ENCODE assay signal across 21 cellular contexts in genomic region chr10:89494068-89494467, GRCh38. TPM values are rescaled to one million over a fixed set of nuclear protein-coding genes. Genes with fewer than 3 reads are reported as not detected.
"Had no signal": no experiment of that assay in that cellular context is flagged by ENCODE, and none has a peak within 500 bp of the region (broad histone marks: within the 10 kb centered on the region; RNA-seq: fewer than 3 reads in every experiment).

No MANE protein-coding gene starts in this region.

- H3K36me3 Mint-ChIP-seq: activated CD8-positive, alpha-beta memory T cell treated with anti-CD3 and anti-CD28 coated beads, Interleukin-2, amount 10 ng/mL, durations not matched to agents 7 days and 5 days; activated naive CD8-positive, alpha-beta T cell treated with anti-CD3 and anti-CD28 coated beads, Interleukin-2, amount 10 ng/mL, durations not matched to agents 7 days and 5 days; memory B cell; naive thymus-derived CD8-positive, alpha-beta T cell; T-cell had no signal

- H3K4me3 Mint-ChIP-seq: activated CD4-positive, alpha-beta memory T cell treated with anti-CD3 and anti-CD28 coated beads, Interleukin-2, amount 10 ng/mL, durations not matched to agents 7 days and 5 days; activated CD8-positive, alpha-beta memory T cell treated with anti-CD3 and anti-CD28 coated beads, Interleukin-2, amount 10 ng/mL, durations not matched to agents 7 days and 5 days; activated naive CD8-positive, alpha-beta T cell treated with anti-CD3 and anti-CD28 coated beads, Interleukin-2, amount 10 ng/mL, durations not matched to agents 7 days and 5 days; activated T-helper 17 cell treated with anti-CD3 and anti-CD28 coated beads, Interleukin-2, amount 50 U/mL, for 72 hours; central memory CD8-positive, alpha-beta T cell; memory B cell; naive thymus-derived CD8-positive, alpha-beta T cell; T-cell had no signal

- H3K36me3 ChIP-seq: neutrophil, tibial nerve had no signal

- H3K9me3 Mint-ChIP-seq: activated CD4-positive, alpha-beta memory T cell treated with anti-CD3 and anti-CD28 coated beads, Interleukin-2, amount 10 ng/mL, durations not matched to agents 7 days and 5 days; activated naive CD8-positive, alpha-beta T cell treated with anti-CD3 and anti-CD28 coated beads, Interleukin-2, amount 10 ng/mL, durations not matched to agents 7 days and 5 days; activated T-helper 17 cell treated with anti-CD3 and anti-CD28 coated beads, Interleukin-2, amount 50 U/mL, for 72 hours; central memory CD8-positive, alpha-beta T cell; memory B cell; naive thymus-derived CD8-positive, alpha-beta T cell; T-cell had no signal

- ATAC-seq: activated CD8-positive, alpha-beta memory T cell treated with anti-CD3 and anti-CD28 coated beads, Interleukin-2, amount 10 ng/mL, durations not matched to agents 7 days and 5 days; activated T-helper 17 cell treated with anti-CD3 and anti-CD28 coated beads, Interleukin-2, amount 50 U/mL, for 72 hours; body of pancreas; esophagus mucosa; naive thymus-derived CD8-positive, alpha-beta T cell; SK-N-SH treated with all-trans-retinoic acid at 6 μM for 48 hours; stimulated activated naive CD8-positive, alpha-beta T cell treated with anti-CD3 and anti-CD28 coated beads, Interleukin-15, Interleukin-2, amounts not matched to agents 100 U/mL and 50 U/mL, for 24 hours; T-cell had no signal

- H3K9me3 ChIP-seq: body of pancreas, neutrophil, tibial nerve had no signal

- H3K27me3 ChIP-seq: body of pancreas, tibial nerve had no signal

- H3K27ac Mint-ChIP-seq: activated CD4-positive, alpha-beta memory T cell treated with anti-CD3 and anti-CD28 coated beads, Interleukin-2, amount 10 ng/mL, durations not matched to agents 7 days and 5 days; activated CD8-positive, alpha-beta memory T cell treated with anti-CD3 and anti-CD28 coated beads, Interleukin-2, amount 10 ng/mL, durations not matched to agents 7 days and 5 days; activated naive CD8-positive, alpha-beta T cell treated with anti-CD3 and anti-CD28 coated beads, Interleukin-2, amount 10 ng/mL, durations not matched to agents 7 days and 5 days; activated T-helper 17 cell treated with anti-CD3 and anti-CD28 coated beads, Interleukin-2, amount 50 U/mL, for 72 hours; naive thymus-derived CD8-positive, alpha-beta T cell; T-cell had no signal

- H3K4me1 Mint-ChIP-seq: activated CD4-positive, alpha-beta memory T cell treated with anti-CD3 and anti-CD28 coated beads, Interleukin-2, amount 10 ng/mL, durations not matched to agents 7 days and 5 days; activated CD8-positive, alpha-beta memory T cell treated with anti-CD3 and anti-CD28 coated beads, Interleukin-2, amount 10 ng/mL, durations not matched to agents 7 days and 5 days; activated naive CD8-positive, alpha-beta T cell treated with anti-CD3 and anti-CD28 coated beads, Interleukin-2, amount 10 ng/mL, durations not matched to agents 7 days and 5 days; activated T-helper 17 cell treated with anti-CD3 and anti-CD28 coated beads, Interleukin-2, amount 50 U/mL, for 72 hours; central memory CD8-positive, alpha-beta T cell; memory B cell; naive thymus-derived CD8-positive, alpha-beta T cell; T-cell had no signal

- H3K27ac ChIP-seq: body of pancreas, neutrophil had no signal

- DNase-seq: activated CD4-positive, alpha-beta memory T cell treated with anti-CD3 and anti-CD28 coated beads, Interleukin-2, amount 10 ng/mL, durations not matched to agents 7 days and 5 days; activated CD4-positive, alpha-beta T cell treated with anti-CD3 and anti-CD28 coated beads for 48 hours; activated CD4-positive, CD25-positive, alpha-beta regulatory T cell; activated CD8-positive, alpha-beta memory T cell treated with anti-CD3 and anti-CD28 coated beads, Interleukin-2, amount 10 ng/mL, durations not matched to agents 7 days and 5 days; activated naive CD4-positive, alpha-beta T cell treated with Interleukin-2 at 50 U/mL for 16 hours; activated naive CD8-positive, alpha-beta T cell treated with anti-CD3 and anti-CD28 coated beads, Interleukin-2, amount 10 ng/mL, durations not matched to agents 7 days and 5 days; body of pancreas; naive thymus-derived CD8-positive, alpha-beta T cell; retina; stimulated activated naive CD8-positive, alpha-beta T cell treated with anti-CD3 and anti-CD28 coated beads, Interleukin-15, Interleukin-2, amounts not matched to agents 100 U/mL and 50 U/mL, for 24 hours; substantia nigra; T-cell; T-helper 9 cell had no signal

- H3K4me3 ChIP-seq: body of pancreas, coronary artery, tibial nerve had no signal

RNA-seq across cellular contexts. Expression of gene SLC16A12, which starts 41.3 kb away (rescaled TPM):
- total RNA-seq: activated CD4-positive, alpha-beta memory T cell treated with anti-CD3 and anti-CD28 coated beads, Interleukin-2, amount 10 ng/mL, durations not matched to agents 7 days and 5 days; activated CD8-positive, alpha-beta memory T cell treated with anti-CD3 and anti-CD28 coated beads, Interleukin-2, amount 10 ng/mL, durations not matched to agents 7 days and 5 days; activated naive CD8-positive, alpha-beta T cell treated with anti-CD3 and anti-CD28 coated beads, Interleukin-2, amount 10 ng/mL, durations not matched to agents 7 days and 5 days; activated T-helper 17 cell treated with anti-CD3 and anti-CD28 coated beads, Interleukin-2, amount 50 U/mL, for 72 hours; naive thymus-derived CD8-positive, alpha-beta T cell; T-cell had no signal
- polyA plus RNA-seq: naive thymus-derived CD8-positive, alpha-beta T cell had no signal
